26 cellular contexts compared by ENCODE assay signal in genomic region chr9:120536949-120537640, GRCh38. TPM values are rescaled to one million over a fixed set of nuclear protein-coding genes. Genes with fewer than 3 reads are reported as not detected.
DNase-seq lines count a peak whose midpoint lies in the region; ATAC-seq, FAIRE-seq and TF ChIP-seq lines count a peak whose summit lies in the region.
"Had no signal": no experiment of that assay in that cellular context is flagged by ENCODE, and none has a peak within 500 bp of the region (broad histone marks: within the 10 kb centered on the region; RNA-seq: fewer than 3 reads in every experiment).

No MANE protein-coding gene starts in this region.

- WGBS in SK-N-SH (ENCODE audit: low lambda C conversion rate) = 88% methylated on average over 5 of the region's 5 CpGs
- WGBS in H1 (ENCODE audit: extremely low coverage in 1 of 2, insufficient coverage in 1 of 2, insufficient read length in 1 of 2, insufficient replicate concordance in 2 of 2, low coverage in 1 of 2, low lambda C conversion rate in 2 of 2, missing lambda C conversion rate in 1 of 2), 2 experiments = 97% methylated on average over 5 of the region's 5 CpGs; no CpG with 5 or more reads in 1 of the 2 experiments

- H3K4me3 ChIP-seq in SK-N-SH (ENCODE audit: low read depth in 2 of 2, low read length in 1 of 2) (no peak overlapping the region), HEK293 (ENCODE audit: low read depth, low read length) (no peak overlapping the region), H1 (ENCODE audit: extremely low read depth in 1 of 4, insufficient read depth in 2 of 4, low read depth in 3 of 4, low read length in 4 of 4) (no peak overlapping the region)
- H3K4me3 ChIP-seq: GM23338 had no signal

- no peak for FAIRE-seq in H1 (lab: Jason Lieb, UNC)
- FAIRE-seq: GM18507 had no signal

- no peak overlapping the region for H3K4ac ChIP-seq in H1 (replicated peaks; ENCODE audit: insufficient read length, low read depth, low read length)

- CTCF ChIA-PET in SK-N-SH (lab: Yijun Ruan, JAX) (interaction anchor here (0.7 kb wide), 1 partner anchor 22 kb away, joined by 3 read pairs; no protein-coding TSS in a partner anchor), HEK293 (lab: Yijun Ruan, JAX) (interaction anchor here (0.6 to 1.3 kb wide), 3 partner anchors 27 to 1488 kb away, joined by 3 read pairs; no protein-coding TSS in a partner anchor), WTC11 (lab: Charles Lee) (no interaction called here), H1 (lab: Charles Lee; ENCODE audit: partially characterized antibody) (interaction anchor here (0.6 to 1.1 kb wide), 3 partner anchors 10 to 60 kb away, joined by 3 to 4 read pairs (median 3); no protein-coding TSS in a partner anchor)

- H3K4me2 ChIP-seq in SK-N-SH (no peak overlapping the region), H1 (ENCODE audit: insufficient read depth in 1 of 2, low read depth in 2 of 2, low read length in 2 of 2) (no peak overlapping the region)
- H3K4me2 ChIP-seq: GM23338 had no signal

- H3K9me3 ChIP-seq in SK-N-SH (no peaks in the 10 kb centered on the region), HEK293 (ENCODE audit: control insufficient read depth, insufficient read depth, low read depth, low read length) (no peaks in the 10 kb centered on the region), H1 (ENCODE audit: insufficient read depth in 2 of 2, low read depth in 1 of 2, low read length in 1 of 2) (no peaks in the 10 kb centered on the region)

- no peak overlapping the region for H2BK15ac ChIP-seq in H1 (ENCODE audit: low read length)

- no peak overlapping the region for H4K8ac ChIP-seq in H1 (ENCODE audit: extremely low read depth, insufficient read depth, low read length)

- H3K36me3 ChIP-seq in SK-N-SH (replicated peaks in 1 of 2; ENCODE audit: control insufficient read depth in 1 of 2, insufficient read depth in 2 of 2, low read length in 1 of 2) (peaks cover 10 to 61% of the 10 kb centered on the region in 2 experiments), HEK293 (ENCODE audit: control insufficient read depth in 2 of 2, insufficient read depth in 1 of 2, low read length in 2 of 2) (peaks cover 0 to 87% of the 10 kb centered on the region in 2 experiments; a peak in 1 of 3 replicates), H1 (ENCODE audit: control insufficient read depth in 2 of 4, insufficient read depth in 4 of 4, low read length in 3 of 4) (peaks cover 8 to 71% (median 28%) of the 10 kb centered on the region in 4 experiments)

- H3K56ac ChIP-seq in H1 (replicated peaks; ENCODE audit: insufficient read length, low read depth, low read length) = no peak overlapping the region

- H3K27me3 ChIP-seq in SK-N-SH (ENCODE audit: insufficient read depth) (no peaks in the 10 kb centered on the region), H1 (replicated peaks in 1 of 4; ENCODE audit: control insufficient read depth in 3 of 4, extremely low read depth in 1 of 4, insufficient read depth in 3 of 4, low read length in 3 of 4) (no peaks in the 10 kb centered on the region)

- peaks cover 13 to 17% of the 10 kb centered on the region in 2 experiments; a peak in 3 of 4 replicates for H3K4me1 ChIP-seq in SK-N-SH (ENCODE audit: control insufficient read depth in 1 of 2, insufficient read depth in 2 of 2, low read depth in 1 of 2, low read length in 1 of 2)
- no peaks in the 10 kb centered on the region for H3K4me1 ChIP-seq in HEK293 (ENCODE audit: control insufficient read depth, insufficient read depth, low read length)
- H3K4me1 ChIP-seq in H1 (replicated peaks in 1 of 4; ENCODE audit: control insufficient read depth in 3 of 4, insufficient read depth in 4 of 4, low read length in 3 of 4) = no peaks in the 10 kb centered on the region

- H3K27ac Mint-ChIP-seq in WTC11 = no peak overlapping the region
- no peak overlapping the region for H3K27ac Mint-ChIP-seq in activated T-helper 1 cell treated with anti-CD3 and anti-CD28 coated beads, Interleukin-12 subunit alpha, Interleukin-12 subunit beta, Interleukin-2, Interleukin-4 antibody, amounts not matched to agents 30 ng/mL and 10 ng/mL and 1 ng/mL, durations not matched to agents 14 hours and 24 hours and 36 hours
- H3K27ac Mint-ChIP-seq: GM23338, IgD-negative memory B cell had no signal

- no peaks in the 10 kb centered on the region; the same call in 1 of the 2 replicates for H3K79me1 ChIP-seq in H1 (ENCODE audit: low read depth, low read length)

- no peak overlapping the region for H4K91ac ChIP-seq in H1 (replicated peaks; ENCODE audit: insufficient read length, low read length)

- no peaks in the 10 kb centered on the region for H3K4me1 Mint-ChIP-seq in WTC11
- peaks cover 8% of the 10 kb centered on the region for H3K4me1 Mint-ChIP-seq in activated T-helper 1 cell treated with anti-CD3 and anti-CD28 coated beads, Interleukin-12 subunit alpha, Interleukin-12 subunit beta, Interleukin-2, Interleukin-4 antibody, amounts not matched to agents 30 ng/mL and 10 ng/mL and 1 ng/mL, durations not matched to agents 14 hours and 24 hours and 36 hours (ENCODE audit: low read depth)

- POLR2A ChIA-PET in SK-N-SH (lab: Yijun Ruan, JAX) = no interaction called here
- POLR2A ChIA-PET in HEK293 (lab: Yijun Ruan, JAX) = no interaction called here
- POLR2A ChIA-PET in WTC11 (lab: Charles Lee) = interaction anchor here (0.7 kb wide), 1 partner anchor 21 kb away, joined by 3 read pairs; no protein-coding TSS in a partner anchor
- POLR2A ChIA-PET in H1 (lab: Charles Lee; ENCODE audit: partially characterized antibody) = no interaction called here

- no peak overlapping the region for H2BK20ac ChIP-seq in H1 (ENCODE audit: low read length)

- H3K23ac ChIP-seq in H1 (ENCODE audit: insufficient read length) = no peak overlapping the region

- no peak for TF ChIP-seq CTCF in SK-N-SH (IDR thresholded peaks at IDR 0.05)
- TF ChIP-seq CTCF in HEK293 (tag by site-specific recombination; IDR thresholded peaks at IDR 0.05) = no peak
- no peak for TF ChIP-seq CTCF in WTC11 (IDR thresholded peaks at IDR 0.05)
- no peak for TF ChIP-seq CTCF in H1 (IDR thresholded peaks at IDR 0.05; ENCODE audit: control extremely low read depth in 1 of 3, insufficient read depth in 1 of 3, low read depth in 1 of 3, low read length in 3 of 3)

- no peak for TF ChIP-seq POLR2A in H1 (IDR thresholded peaks at IDR 0.05; ENCODE audit: control extremely low read depth in 1 of 2, low read depth in 2 of 2, low read length in 2 of 2)

- H2AFZ ChIP-seq in SK-N-SH (ENCODE audit: low read depth) (no peak overlapping the region), H1 (ENCODE audit: low read length) (no peak overlapping the region)
- H2AFZ ChIP-seq: GM23338 had no signal

- H4K20me1 ChIP-seq in SK-N-SH (ENCODE audit: insufficient read depth) (no peaks in the 10 kb centered on the region), H1 (replicated peaks in 1 of 2; ENCODE audit: control insufficient read depth in 1 of 2, insufficient read depth in 2 of 2, low read length in 2 of 2) (peaks cover 2 to 5% of the 10 kb centered on the region in 2 experiments)

- H2BK5ac ChIP-seq in H1 (ENCODE audit: low read depth, low read length) = no peak overlapping the region

- no peaks in the 10 kb centered on the region for H3K9me3 Mint-ChIP-seq in WTC11
- H3K9me3 Mint-ChIP-seq in activated T-helper 1 cell treated with anti-CD3 and anti-CD28 coated beads, Interleukin-12 subunit alpha, Interleukin-12 subunit beta, Interleukin-2, Interleukin-4 antibody, amounts not matched to agents 30 ng/mL and 10 ng/mL and 1 ng/mL, durations not matched to agents 14 hours and 24 hours and 36 hours = no peaks in the 10 kb centered on the region
- H3K9me3 Mint-ChIP-seq: CD8-positive, alpha-beta memory T cell; GM23338; IgD-negative memory B cell had no signal

- H2BK12ac ChIP-seq in H1 (ENCODE audit: low read depth, low read length) = no peak overlapping the region

- H3K9ac ChIP-seq in SK-N-SH (no peak overlapping the region), H1 (replicated peaks in 1 of 4; ENCODE audit: extremely low read depth in 1 of 4, low read depth in 3 of 4, low read length in 3 of 4) (no peak overlapping the region)

- no peak overlapping the region for H3K4me3 Mint-ChIP-seq in WTC11
- H3K4me3 Mint-ChIP-seq in activated T-helper 1 cell treated with anti-CD3 and anti-CD28 coated beads, Interleukin-12 subunit alpha, Interleukin-12 subunit beta, Interleukin-2, Interleukin-4 antibody, amounts not matched to agents 30 ng/mL and 10 ng/mL and 1 ng/mL, durations not matched to agents 14 hours and 24 hours and 36 hours = no peak overlapping the region
- H3K4me3 Mint-ChIP-seq: CD8-positive, alpha-beta memory T cell; GM23338; IgD-negative memory B cell had no signal

- peaks cover 11% of the 10 kb centered on the region for H3F3A ChIP-seq in SK-N-SH (replicated peaks; ENCODE audit: insufficient read depth)

- H3K79me2 ChIP-seq in SK-N-SH (ENCODE audit: insufficient read depth) = no peaks in the 10 kb centered on the region
- no peaks in the 10 kb centered on the region for H3K79me2 ChIP-seq in H1 (ENCODE audit: control insufficient read depth in 1 of 2, insufficient read depth in 2 of 2, low read length in 2 of 2)

- DNase-seq in SK-N-SH = no peak
- no peak for DNase-seq in WTC11 (ENCODE audit: low spot score)
- DNase-seq in H1 (ENCODE audit: low read depth in 1 of 2, low spot score in 2 of 2) = no peak
- DNase-seq in T1000 (lab: John Stamatoyannopoulos, UW) = no peak
- no peak for DNase-seq in activated T-helper 1 cell treated with anti-CD3 and anti-CD28 coated beads, Interleukin-12 subunit alpha, Interleukin-12 subunit beta, Interleukin-2, Interleukin-4 antibody, amounts not matched to agents 30 ng/mL and 10 ng/mL and 1 ng/mL, durations not matched to agents 14 hours and 24 hours and 36 hours (ENCODE audit: low spot score)
- DNase-seq in stimulated activated CD4-positive, alpha-beta T cell treated with anti-CD3 and anti-CD28 coated beads, Interleukin-1b, Interleukin-23, amount 100 ng/mL, for 48 hours = no peak
- DNase-seq: AML-193; C1 segment of cervical spinal cord; CD8-positive, alpha-beta memory T cell; DMS53; GDM1; Karpas-422; NCI-H1417; NCI-H187; NCI-H2107; NCI-H446 treated with DMSO at 0.1 percent for 48 hours; NCI-H526 treated with DMSO at 0.1 percent for 48 hours; PC-3; SHP77 had no signal

- H3K14ac ChIP-seq in H1 (ENCODE audit: insufficient read length) = no peak overlapping the region

- no peak overlapping the region for H4K5ac ChIP-seq in H1 (ENCODE audit: insufficient read length, low read depth, low read length)

- H3K18ac ChIP-seq in H1 (ENCODE audit: extremely low read depth, low read length) = no peak overlapping the region

- no peaks in the 10 kb centered on the region for H3K23me2 ChIP-seq in H1 (ENCODE audit: low read depth, low read length)

- H3K27me3 Mint-ChIP-seq in WTC11 (ENCODE audit: low read depth) = no peaks in the 10 kb centered on the region
- no peaks in the 10 kb centered on the region for H3K27me3 Mint-ChIP-seq in activated T-helper 1 cell treated with anti-CD3 and anti-CD28 coated beads, Interleukin-12 subunit alpha, Interleukin-12 subunit beta, Interleukin-2, Interleukin-4 antibody, amounts not matched to agents 30 ng/mL and 10 ng/mL and 1 ng/mL, durations not matched to agents 14 hours and 24 hours and 36 hours (ENCODE audit: insufficient read depth)
- H3K27me3 Mint-ChIP-seq: CD8-positive, alpha-beta memory T cell; IgD-negative memory B cell had no signal

- no peak overlapping the region for H2BK120ac ChIP-seq in H1 (replicated peaks; ENCODE audit: low read depth, low read length)

- intact Hi-C loops in activated T-helper 1 cell treated with anti-CD3 and anti-CD28 coated beads, Interleukin-12 subunit alpha, Interleukin-12 subunit beta, Interleukin-2, Interleukin-4 antibody, amounts not matched to agents 30 ng/mL and 10 ng/mL and 1 ng/mL, durations not matched to agents 14 hours and 24 hours and 36 hours (cut with micrococcal nuclease) = loop anchor here (10.0 kb wide), 1 partner anchor 572 kb away; no protein-coding TSS in a partner anchor

- TF ChIP-seq EP300 in SK-N-SH (IDR thresholded peaks at IDR 0.05; ENCODE audit: borderline replicate concordance in 1 of 2, low read depth in 1 of 2, low read length in 1 of 2) = no peak
- TF ChIP-seq EP300 in H1 (IDR thresholded peaks at IDR 0.05; ENCODE audit: borderline replicate concordance in 1 of 2, low read depth in 2 of 2, low read length in 2 of 2) = no peak

- no peak for ATAC-seq in SK-N-SH treated with all-trans-retinoic acid at 6 μM for 48 hours
- no peak for ATAC-seq in WTC11
- ATAC-seq: GM23338, HCT116, PC-3 had no signal

- H3K36me3 Mint-ChIP-seq in WTC11 = peaks cover 45% of the 10 kb centered on the region
- H3K36me3 Mint-ChIP-seq in activated T-helper 1 cell treated with anti-CD3 and anti-CD28 coated beads, Interleukin-12 subunit alpha, Interleukin-12 subunit beta, Interleukin-2, Interleukin-4 antibody, amounts not matched to agents 30 ng/mL and 10 ng/mL and 1 ng/mL, durations not matched to agents 14 hours and 24 hours and 36 hours (ENCODE audit: low read depth) = peaks cover 41% of the 10 kb centered on the region

- H2AK5ac ChIP-seq in H1 (ENCODE audit: low read depth, low read length) = no peak overlapping the region

- H3K27ac ChIP-seq in SK-N-SH (ENCODE audit: low read depth in 2 of 2, low read length in 1 of 2) (peak overlapping the region in 1 of 2 experiments; percentile 34; a peak in 3 of 4 replicates), HEK293 (ENCODE audit: extremely low read depth, low read depth, low read length) (no peak overlapping the region), H1 (ENCODE audit: low read depth, low read length) (no peak overlapping the region)
- H3K27ac ChIP-seq: 22Rv1 had no signal

- no peaks in the 10 kb centered on the region for H3K9me2 ChIP-seq in SK-N-SH

- no peak for TF ChIP-seq RAD21 in SK-N-SH (IDR thresholded peaks at IDR 0.05; ENCODE audit: low read length)
- no peak for TF ChIP-seq RAD21 in H1 (IDR thresholded peaks at IDR 0.05 in 1 of 2, conservative IDR thresholded peaks at IDR 0.05 in 1 of 2; ENCODE audit: low read depth in 2 of 2, low read length in 2 of 2)

RNA-seq across cellular contexts. Expression of gene CDK5RAP2, which starts 42.9 kb away (rescaled TPM):
- polyA plus RNA-seq in SK-N-SH (2012; rRNA removed) = 15.2 and 20.7 TPM in 2 replicates
- polyA plus RNA-seq in SK-N-SH (2012; cell fraction: cytosol; rRNA removed) = 16.6 and 17.3 TPM in 2 replicates
- polyA plus RNA-seq in SK-N-SH (2012; cell fraction: nucleus; rRNA removed) = 45.3 and 53.8 TPM in 2 replicates
- total RNA-seq in WTC11 (2021) = 43.1 to 49.1 TPM (median 48.3 TPM) in 3 replicates
- total RNA-seq in H1 (2021; fragmentation: NEBNext Ultra II Directional; extraction: Animal tissue kit (Norgen Biotek cat#: 25700)) = 47.4 and 49.4 TPM in 2 replicates
- 18.0 and 19.8 TPM in 2 replicates for polyA plus RNA-seq in H1 (2011; rRNA removed)
- 29.6 TPM for polyA plus RNA-seq in H1 (2011; cell fraction: cytosol; rRNA removed)
- 56.9 TPM for polyA plus RNA-seq in H1 (2011; cell fraction: nucleus; rRNA removed)
- polyA plus RNA-seq in H1 (2012, experiment 1 of 2) = 35.9 to 44.8 TPM (median 39.7 TPM) in 4 replicates
- 4.9 TPM for polyA plus RNA-seq in H1 (2012, experiment 2 of 2)
- polyA plus RNA-seq in H1 (2013, experiment 1 of 2) = 20.9 TPM
- 17.2 TPM for polyA plus RNA-seq in H1 (2013, experiment 2 of 2)
- 50.9 and 57.9 TPM in 2 replicates for polyA minus RNA-seq in H1 (2011; rRNA and poly(A)+ RNA removed)
- polyA minus RNA-seq in H1 (2011; cell fraction: cytosol; rRNA and poly(A)+ RNA removed) = 24.5 TPM
- polyA minus RNA-seq in H1 (2011; cell fraction: nucleus; rRNA and poly(A)+ RNA removed) = 90.8 TPM
- 60.3 and 66.7 TPM in 2 replicates for total RNA-seq in activated T-helper 1 cell treated with anti-CD3 and anti-CD28 coated beads, Interleukin-12 subunit alpha, Interleukin-12 subunit beta, Interleukin-2, Interleukin-4 antibody, amounts not matched to agents 30 ng/mL and 10 ng/mL and 1 ng/mL, durations not matched to agents 14 hours and 24 hours and 36 hours
